Comparison of ENCODE assay signal across 9 cellular contexts in genomic region chr3:128053614-128054013, GRCh38. TPM values are rescaled to one million over a fixed set of nuclear protein-coding genes. Genes with fewer than 3 reads are reported as not detected.
DNase-seq lines count a peak whose midpoint lies in the region; ATAC-seq and TF ChIP-seq lines count a peak whose summit lies in the region.
"Had no signal": no experiment of that assay in that cellular context is flagged by ENCODE, and none has a peak within 500 bp of the region (broad histone marks: within the 10 kb centered on the region; RNA-seq: fewer than 3 reads in every experiment).

No MANE protein-coding gene starts in this region.

- H3K27ac ChIP-seq in CD8-positive, alpha-beta memory T cell (ENCODE audit: low read depth, low read length) = peak overlapping the region; percentile 89
- no peak overlapping the region for H3K27ac ChIP-seq in OCI-LY7 (ENCODE audit: low read depth, low read length, poor library complexity, severe bottlenecking)
- no peak overlapping the region for H3K27ac ChIP-seq in ovary
- H3K27ac ChIP-seq in gastroesophageal sphincter = peak overlapping the region in 2 of 4 donors; percentile 89 to 97

- H3K4me2 ChIP-seq in OCI-LY7 (ENCODE audit: low read length) = peak overlapping the region; percentile 86

- intact Hi-C loops in OCI-LY7 (cut with micrococcal nuclease; ENCODE audit: unreplicated experiment) = loop anchor here (5.0 kb wide), 3 partner anchors 69 to 461 kb away; partner anchors contain the start of genes RUVBL1 and TPRA1
- intact Hi-C loops in ovary (cut with DNase I) = no loop called here

- no peaks in the 10 kb centered on the region for H3K27me3 Mint-ChIP-seq in CD8-positive, alpha-beta memory T cell
- peaks cover 13% of the 10 kb centered on the region for H3K27me3 Mint-ChIP-seq in endothelial cell (ENCODE audit: unreplicated experiment)

- peaks cover 22% of the 10 kb centered on the region for H3K36me3 ChIP-seq in CD8-positive, alpha-beta memory T cell (ENCODE audit: insufficient read depth, low read length)
- H3K36me3 ChIP-seq in OCI-LY7 (ENCODE audit: insufficient read depth, low read length) (peaks cover 56% of the 10 kb centered on the region), ovary (no peaks in the 10 kb centered on the region), gastroesophageal sphincter (peaks cover 0 to 45% of the 10 kb centered on the region in 2 donors)

- no TSS peak for BruUV-seq in OCI-LY7 (replicated peaks; lab: Mats Ljungman, UMichigan)

- peaks cover 19% of the 10 kb centered on the region for H4K20me1 ChIP-seq in OCI-LY7 (ENCODE audit: insufficient read depth, low read length)

- ATAC-seq in HG03432 (IDR thresholded peaks at IDR 0.05; ENCODE audit: unreplicated experiment) (no peak), gastroesophageal sphincter (no peak)

- TF ChIP-seq POLR2A in ovary (IDR thresholded peaks at IDR 0.05) (no peak), gastroesophageal sphincter (IDR thresholded peaks at IDR 0.05) (no peak)

- H3K4me1 Mint-ChIP-seq in CD8-positive, alpha-beta memory T cell = peaks cover 42 to 53% (median 44%) of the 10 kb centered on the region in 3 donors
- peaks cover 36% of the 10 kb centered on the region for H3K4me1 Mint-ChIP-seq in endothelial cell (ENCODE audit: unreplicated experiment)

- DNase-seq in CD8-positive, alpha-beta memory T cell = no peak
- DNase-seq in OCI-LY7 (ENCODE audit: low spot score) (no peak), endothelial cell (ENCODE audit: low spot score) (no peak), ovary (no peak), ureter (ENCODE audit: low spot score) (no peak), anterior cingulate cortex (lab: John Stamatoyannopoulos, UW) (no peak)
- DNase-seq: NCI-H1694 had no signal

- H3K79me2 ChIP-seq in OCI-LY7 (ENCODE audit: insufficient read depth, low read depth, low read length) = peaks cover 37% of the 10 kb centered on the region

- TF ChIP-seq EP300 in ovary (IDR thresholded peaks at IDR 0.05) = no peak
- no peak for TF ChIP-seq EP300 in gastroesophageal sphincter (IDR thresholded peaks at IDR 0.05)

- WGBS in ovary, 3 donors = 35 to 49% (median 43%) methylated on average over 6 of the region's 6 CpGs
- 59 to 63% methylated on average over 6 of the region's 6 CpGs for WGBS in gastroesophageal sphincter (ENCODE audit: low coverage in 1 of 2), 2 donors

- CTCF ChIA-PET in CD8-positive, alpha-beta memory T cell (lab: Charles Lee) = interaction anchor here (1.0 kb wide), 1 partner anchor 22 kb away, joined by 3 read pairs; no protein-coding TSS in a partner anchor
- CTCF ChIA-PET in OCI-LY7 (lab: Charles Lee; ENCODE audit: unreplicated experiment) = no interaction called here

- no peak for TF ChIP-seq CTCF in OCI-LY7 (conservative IDR thresholded peaks at IDR 0.05; ENCODE audit: low read length)
- no peak for TF ChIP-seq CTCF in endothelial cell (IDR thresholded peaks at IDR 0.05; ENCODE audit: unreplicated experiment)
- no peak for TF ChIP-seq CTCF in ovary (IDR thresholded peaks at IDR 0.05)
- TF ChIP-seq CTCF in gastroesophageal sphincter (IDR thresholded peaks at IDR 0.05) = no peak

- peak overlapping the region; percentile 87 to 100 (median 98) for H3K4me3 Mint-ChIP-seq in CD8-positive, alpha-beta memory T cell
- peak overlapping the region; percentile 97 for H3K4me3 Mint-ChIP-seq in endothelial cell (ENCODE audit: unreplicated experiment)

- H3K9me3 ChIP-seq in CD8-positive, alpha-beta memory T cell (ENCODE audit: low read length) = no peaks in the 10 kb centered on the region
- H3K9me3 ChIP-seq in OCI-LY7 (ENCODE audit: low read length) (no peaks in the 10 kb centered on the region), ovary (no peaks in the 10 kb centered on the region), gastroesophageal sphincter (no peaks in the 10 kb centered on the region)

- H3K9me3 Mint-ChIP-seq in CD8-positive, alpha-beta memory T cell = no peaks in the 10 kb centered on the region
- H3K9me3 Mint-ChIP-seq in endothelial cell (ENCODE audit: unreplicated experiment) = no peaks in the 10 kb centered on the region

- H3K36me3 Mint-ChIP-seq in CD8-positive, alpha-beta memory T cell = peaks cover 0 to 49% (median 15%) of the 10 kb centered on the region in 3 donors
- peaks cover 19% of the 10 kb centered on the region for H3K36me3 Mint-ChIP-seq in endothelial cell (ENCODE audit: low read depth, unreplicated experiment)

- H2AFZ ChIP-seq in OCI-LY7 (ENCODE audit: low read length) = no peak overlapping the region

- H3K9me2 ChIP-seq in OCI-LY7 (ENCODE audit: insufficient read depth, low read length) = no peaks in the 10 kb centered on the region

- peak overlapping the region; percentile 79 for H3K4me3 ChIP-seq in CD8-positive, alpha-beta memory T cell (ENCODE audit: low read length)
- H3K4me3 ChIP-seq in OCI-LY7 (ENCODE audit: low read depth, low read length, poor library complexity, severe bottlenecking) (peak overlapping the region; percentile 88), ovary (peak overlapping the region; percentile 98), gastroesophageal sphincter (peak overlapping the region in 1 of 2 donors; percentile 75)

- peaks cover 38% of the 10 kb centered on the region for H3K4me1 ChIP-seq in CD8-positive, alpha-beta memory T cell (ENCODE audit: insufficient read depth, low read length)
- peaks cover 31% of the 10 kb centered on the region for H3K4me1 ChIP-seq in OCI-LY7 (ENCODE audit: insufficient read depth, low read length, poor library complexity, severe bottlenecking)
- peaks cover 11% of the 10 kb centered on the region for H3K4me1 ChIP-seq in ovary (ENCODE audit: insufficient read depth)
- H3K4me1 ChIP-seq in gastroesophageal sphincter = peaks cover 12 to 42% (median 26%) of the 10 kb centered on the region in 3 donors

- no peaks in the 10 kb centered on the region for H3K27me3 ChIP-seq in CD8-positive, alpha-beta memory T cell (ENCODE audit: insufficient read depth, low read length, poor library complexity, severe bottlenecking)
- H3K27me3 ChIP-seq in ovary (no peaks in the 10 kb centered on the region), gastroesophageal sphincter (no peaks in the 10 kb centered on the region)

- POLR2A ChIA-PET in CD8-positive, alpha-beta memory T cell (lab: Charles Lee) = interaction anchor here (0.5 to 1.0 kb wide), 3 partner anchors 17 to 99 kb away, joined by 3 to 4 read pairs (median 4); no protein-coding TSS in a partner anchor
- POLR2A ChIA-PET in OCI-LY7 (lab: Charles Lee) = interaction anchor here (0.7 to 1.0 kb wide), 2 partner anchors 12 to 204 kb away, joined by 3 read pairs; no protein-coding TSS in a partner anchor

- peak overlapping the region in 7 of 8 donors; percentile 94 to 100 (median 99) for H3K27ac Mint-ChIP-seq in CD8-positive, alpha-beta memory T cell
- no peak overlapping the region for H3K27ac Mint-ChIP-seq in endothelial cell (ENCODE audit: unreplicated experiment)

RNA-seq across cellular contexts. Expression of gene SEC61A1, which starts 1.4 kb away (rescaled TPM):
- 100 to 1,000 TPM; 200 to 208 TPM for total RNA-seq in CD8-positive, alpha-beta memory T cell
- polyA plus RNA-seq in CD8-positive, alpha-beta memory T cell = 176 TPM
- 72.9 and 85.2 TPM in 2 replicates for total RNA-seq in OCI-LY7 (2014; rRNA removed; shearing (Covaris generic))
- total RNA-seq in OCI-LY7 (2022) (118 and 133 TPM in 2 replicates), endothelial cell (ENCODE audit: unreplicated experiment) (296 TPM), ovary (100 to 1,000 TPM in 6 of 7 donors, 10 to 100 TPM in 1; 52.3 to 165 (median 121) TPM), ureter (217 TPM), gastroesophageal sphincter (100 to 1,000 TPM in 1 of 4 donors, 10 to 100 TPM in 3; 72.2 to 109 (median 91.6) TPM)
- polyA plus RNA-seq in ovary = 100 to 1,000 TPM in 1 of 2 donors, 10 to 100 TPM in 1; 72.0 to 217 TPM
